Comparison of ENCODE assay signal across 1 cellular context in genomic region chr3:33006081-33006480, GRCh38.
TF ChIP-seq lines count a peak whose summit lies in the region.

No MANE protein-coding gene starts in this region.

TF ChIP-seq in WTC11, 78 proteins besides CTCF, POLR2A, EP300 and RAD21 (continued from another document):
- no peak for TF ChIP-seq ZNF281 (CRISPR knock-in tag; IDR thresholded peaks at IDR 0.05)
